14 cellular contexts compared by ENCODE assay signal in genomic region chr12:29581641-29582040, GRCh38.
DNase-seq lines count a peak whose midpoint lies in the region; ATAC-seq and TF ChIP-seq lines count a peak whose summit lies in the region.
"Had no signal": no experiment of that assay in that cellular context is flagged by ENCODE, and none has a peak within 500 bp of the region (broad histone marks: within the 10 kb centered on the region; RNA-seq: fewer than 3 reads in every experiment).

No MANE protein-coding gene starts in this region.

- H3K4me1 ChIP-seq in psoas muscle = peaks cover 24% of the 10 kb centered on the region
- H3K4me1 ChIP-seq: BE2C had no signal

- 55 to 65% (median 61%) methylated on average over 5 of the region's 5 CpGs for WGBS in psoas muscle, 3 donors

- CTCF ChIA-PET in BJ (lab: Yijun Ruan, JAX) = interaction anchor here (1.2 to 1.8 kb wide), 2 partner anchors 11 to 36 kb away, joined by 4 to 5 read pairs; no protein-coding TSS in a partner anchor

- H3K36me3 Mint-ChIP-seq in activated naive CD4-positive, alpha-beta T cell treated with anti-CD3 and anti-CD28 coated beads, Interleukin-2, amount 50 U/mL, for 72 hours = no peaks in the 10 kb centered on the region
- H3K36me3 Mint-ChIP-seq: activated naive CD4-positive, alpha-beta T cell treated with anti-CD3 and anti-CD28 coated beads, Interleukin-2, amount 50 U/mL, for 24 hours had no signal

- H3K27ac Mint-ChIP-seq in activated naive CD4-positive, alpha-beta T cell treated with anti-CD3 and anti-CD28 coated beads, Interleukin-2, amount 50 U/mL, for 72 hours = no peak overlapping the region
- H3K27ac Mint-ChIP-seq: activated naive CD4-positive, alpha-beta T cell treated with anti-CD3 and anti-CD28 coated beads, Interleukin-2, amount 50 U/mL, for 24 hours had no signal

- peak overlapping the region; percentile 65 for H3K27ac ChIP-seq in psoas muscle

- POLR2A ChIA-PET in BJ (lab: Charles Lee) = interaction anchor here (0.5 kb wide), 1 partner anchor 118 kb away, joined by 10 read pairs; no protein-coding TSS in a partner anchor

- H3K9me3 ChIP-seq in psoas muscle = no peaks in the 10 kb centered on the region
- H3K9me3 ChIP-seq: BE2C had no signal

- H3K9me3 Mint-ChIP-seq in activated naive CD4-positive, alpha-beta T cell treated with anti-CD3 and anti-CD28 coated beads, Interleukin-2, amount 50 U/mL, for 72 hours = no peaks in the 10 kb centered on the region
- H3K9me3 Mint-ChIP-seq: activated naive CD4-positive, alpha-beta T cell treated with anti-CD3 and anti-CD28 coated beads, Interleukin-2, amount 50 U/mL, for 24 hours had no signal

- in situ Hi-C loops in ACHN (cut with HindIII; ENCODE audit: low pct_ligation_motif_present, low pct_unique_long_range_greater_than_20kb, low sequenced_read_pairs) = no loop called here

- intact Hi-C loops in psoas muscle (cut with DNase I) = no loop called here

- no peak overlapping the region for H3K4me3 ChIP-seq in BJ (ENCODE audit: low read depth, low read length)
- no peak overlapping the region for H3K4me3 ChIP-seq in psoas muscle

- no peaks in the 10 kb centered on the region for H3K36me3 ChIP-seq in BJ (ENCODE audit: control insufficient read depth, insufficient read depth, low read length)
- H3K36me3 ChIP-seq in psoas muscle (ENCODE audit: insufficient read depth in 1 of 2, low read depth in 1 of 2) = peaks cover 0 to 15% of the 10 kb centered on the region in 2 donors
- H3K36me3 ChIP-seq: BE2C had no signal

- peak; percentile 85 for DNase-seq in BJ (ENCODE audit: low read depth)
- DNase-seq in HT1080 (ENCODE audit: low read depth) = peak; percentile 39
- DNase-seq in dermis blood vessel endothelial cell = peak; percentile 20
- no peak for DNase-seq in psoas muscle
- no peak for DNase-seq in islet precursor cell
- DNase-seq in NCI-H226 = no peak
- no peak for DNase-seq in activated naive CD4-positive, alpha-beta T cell treated with anti-CD3 and anti-CD28 coated beads, Interleukin-2, amount 50 U/mL, for 72 hours (ENCODE audit: low spot score in 2 of 2)
- no peak for DNase-seq in ACHN
- DNase-seq: BE2C, head of caudate nucleus, NCI-H1417 treated with DMSO at 0.1 percent for 48 hours, NCI-H82, Right ventricle myocardium superior had no signal

- TF ChIP-seq CTCF in BJ (IDR thresholded peaks at IDR 0.05; ENCODE audit: insufficient read depth, low read depth, low read length) = no peak
- TF ChIP-seq CTCF in psoas muscle (IDR thresholded peaks at IDR 0.05) = no peak

- H3K27me3 ChIP-seq in BJ (ENCODE audit: control insufficient read depth, insufficient read depth, low read length) (no peaks in the 10 kb centered on the region), psoas muscle (ENCODE audit: insufficient read depth in 3 of 3, low read length in 2 of 3) (no peaks in the 10 kb centered on the region)
- H3K27me3 ChIP-seq: BE2C had no signal

- no peak for ATAC-seq in psoas muscle
- ATAC-seq in activated naive CD4-positive, alpha-beta T cell treated with anti-CD3 and anti-CD28 coated beads, Interleukin-2, amount 50 U/mL, for 72 hours = no peak

Comparison
In these comparisons a context has a peak if more than half of its experiments do, and no peak if none do; other contexts are left out.
1. DNase-seq: peak in BJ (single experiment), HT1080 (single experiment) and dermis blood vessel endothelial cell (single experiment); none in psoas muscle (0 of 2), islet precursor cell (single experiment), NCI-H226 (single experiment), activated naive CD4-positive, alpha-beta T cell treated with anti-CD3 and anti-CD28 coated beads, Interleukin-2, amount 50 U/mL, for 72 hours (0 of 2) and ACHN (single experiment).